In the genomic region with DNA sequence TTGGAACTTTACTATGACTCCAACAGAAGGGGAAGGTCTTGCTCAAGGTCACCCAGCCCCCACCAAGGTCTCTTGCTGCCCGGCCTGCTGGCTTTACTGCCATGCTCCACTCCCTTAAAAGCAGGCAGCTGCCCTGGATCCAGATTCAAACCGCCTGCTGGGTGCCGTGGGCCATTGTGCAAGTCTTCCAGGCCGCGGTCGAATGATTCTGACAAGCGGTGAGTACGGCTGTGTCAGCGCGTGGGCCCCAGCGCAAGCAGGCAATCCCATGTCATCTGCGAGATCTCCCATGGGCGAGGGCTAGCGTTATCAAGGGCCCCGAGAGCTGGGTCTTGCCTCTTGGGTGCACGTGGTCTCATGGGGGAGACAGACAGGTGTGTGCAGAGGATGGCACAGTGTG, we compare ENCODE assay signal across 23 cellular contexts. TPM values are rescaled to one million over a fixed set of nuclear protein-coding genes. Genes with fewer than 3 reads are reported as not detected.
A peak's percentile ranks its signal among the peaks of the same experiment; 100 is the strongest.
DNase-seq lines count a peak whose midpoint lies in the region; ATAC-seq, FAIRE-seq and TF ChIP-seq lines count a peak whose summit lies in the region.
"Had no signal": no experiment of that assay in that cellular context is flagged by ENCODE, and none has a peak within 500 bp of the region (broad histone marks: within the 10 kb centered on the region; RNA-seq: fewer than 3 reads in every experiment).

No MANE protein-coding gene starts in this region.

- H3K9me3 Mint-ChIP-seq in endothelial cell (ENCODE audit: unreplicated experiment) (no peaks in the 10 kb centered on the region), osteocyte (ENCODE audit: unreplicated experiment) (no peaks in the 10 kb centered on the region)
- no peaks in the 10 kb centered on the region for H3K9me3 Mint-ChIP-seq in effector memory CD8-positive, alpha-beta T cell
- H3K9me3 Mint-ChIP-seq: activated naive CD4-positive, alpha-beta T cell treated with anti-CD3 and anti-CD28 coated beads, Interleukin-2, amount 50 U/mL, for 72 hours; CD4-positive, alpha-beta T cell; endodermal cell; natural killer cell had no signal

- no peak overlapping the region for H3K4me3 ChIP-seq in BLaER1 treated with 17β-estradiol and CSF1 and Interleukin-3, amounts not matched to agents 10 nM and 100 nM
- H3K4me3 ChIP-seq: ascending aorta had no signal

- no peaks in the 10 kb centered on the region for H3K36me3 ChIP-seq in BLaER1 treated with 17β-estradiol and CSF1 and Interleukin-3, amounts not matched to agents 10 nM and 100 nM
- H3K36me3 ChIP-seq: ascending aorta had no signal

- no peak for ATAC-seq in effector memory CD8-positive, alpha-beta T cell (replicated peaks)
- ATAC-seq: activated naive CD4-positive, alpha-beta T cell treated with anti-CD3 and anti-CD28 coated beads, Interleukin-2, amount 50 U/mL, for 72 hours; left cardiac atrium; natural killer cell; T-helper 17 cell had no signal

- no peaks in the 10 kb centered on the region for H4K20me1 ChIP-seq in BLaER1 treated with 17β-estradiol and CSF1 and Interleukin-3, amounts not matched to agents 10 nM and 100 nM

- TF ChIP-seq CTCF in endothelial cell (IDR thresholded peaks at IDR 0.05; ENCODE audit: unreplicated experiment) = no peak
- no peak for TF ChIP-seq CTCF in osteocyte (IDR thresholded peaks at IDR 0.05)

- H3K36me3 Mint-ChIP-seq in endothelial cell (ENCODE audit: low read depth, unreplicated experiment) (peaks cover 2% of the 10 kb centered on the region), osteocyte (ENCODE audit: unreplicated experiment) (peaks cover 3% of the 10 kb centered on the region)
- no peaks in the 10 kb centered on the region for H3K36me3 Mint-ChIP-seq in effector memory CD8-positive, alpha-beta T cell (ENCODE audit: insufficient read depth)
- H3K36me3 Mint-ChIP-seq: activated naive CD4-positive, alpha-beta T cell treated with anti-CD3 and anti-CD28 coated beads, Interleukin-2, amount 50 U/mL, for 72 hours; natural killer cell had no signal

- peak overlapping the region in 9 of 11 experiments; percentile 29 to 88 (median 77); a peak in 18 of 22 replicates for H3K27ac ChIP-seq in BLaER1 treated with 17β-estradiol and CSF1 and Interleukin-3, amounts not matched to agents 10 nM and 100 nM
- H3K27ac ChIP-seq: ascending aorta had no signal

- no peaks in the 10 kb centered on the region for H3K9me3 ChIP-seq in BLaER1 treated with 17β-estradiol and CSF1 and Interleukin-3, amounts not matched to agents 10 nM and 100 nM (replicated peaks in 1 of 11)
- H3K9me3 ChIP-seq: ascending aorta had no signal

- DNase-seq in NCI-H69 (lab: John Stamatoyannopoulos, UW) (peak; percentile 45), endothelial cell (ENCODE audit: low spot score) (no peak), osteocyte (ENCODE audit: extremely low spot score, unreplicated experiment) (no peak), DMS114 treated with DMSO at 0.1 percent for 48 hours (lab: John Stamatoyannopoulos, UW; ENCODE audit: unreplicated experiment) (no peak), GM19239 (ENCODE audit: insufficient read length, low spot score) (no peak), HuH-7.5 (ENCODE audit: low spot score) (no peak)
- DNase-seq in effector memory CD8-positive, alpha-beta T cell = no peak
- DNase-seq: activated CD4-positive, alpha-beta T cell treated with anti-CD3 and anti-CD28 coated beads for 48 hours; CD4-positive, alpha-beta T cell; endodermal cell; GF-D8; HCEC 1CT; KBM-7; left cardiac atrium; MM.1S; natural killer cell; NCI-H146; NK-92 treated with Interleukin-12 subunit alpha and Interleukin-12 subunit beta, amount 100 ng/mL, for 24 hours; T-helper 17 cell had no signal

- peak overlapping the region in 8 of 11 experiments; percentile 39 to 75 (median 62); a peak in 16 of 22 replicates for H3K9ac ChIP-seq in BLaER1 treated with 17β-estradiol and CSF1 and Interleukin-3, amounts not matched to agents 10 nM and 100 nM

- no peak for FAIRE-seq in GM19239 (lab: Jason Lieb, UNC)
- FAIRE-seq: RCC 7860 had no signal

- H3K4me2 ChIP-seq in BLaER1 treated with 17β-estradiol and CSF1 and Interleukin-3, amounts not matched to agents 10 nM and 100 nM = peak overlapping the region; percentile 67 to 91 (median 84)

- peaks cover 61 to 91% (median 91%) of the 10 kb centered on the region in 10 experiments for H3K4me1 ChIP-seq in BLaER1 treated with 17β-estradiol and CSF1 and Interleukin-3, amounts not matched to agents 10 nM and 100 nM

- no peaks in the 10 kb centered on the region for H3K27me3 ChIP-seq in BLaER1 treated with 17β-estradiol and CSF1 and Interleukin-3, amounts not matched to agents 10 nM and 100 nM
- H3K27me3 ChIP-seq: ascending aorta had no signal

- H3K27ac Mint-ChIP-seq in endothelial cell (ENCODE audit: unreplicated experiment) (peak overlapping the region; percentile 27), osteocyte (ENCODE audit: unreplicated experiment) (peak overlapping the region; percentile 35)
- H3K27ac Mint-ChIP-seq in effector memory CD8-positive, alpha-beta T cell = no peak overlapping the region
- H3K27ac Mint-ChIP-seq: activated naive CD4-positive, alpha-beta T cell treated with anti-CD3 and anti-CD28 coated beads, Interleukin-2, amount 50 U/mL, for 72 hours; CD4-positive, alpha-beta T cell; endodermal cell; natural killer cell; T-helper 17 cell had no signal

- H3K27me3 Mint-ChIP-seq in endothelial cell (ENCODE audit: unreplicated experiment) = no peaks in the 10 kb centered on the region
- no peaks in the 10 kb centered on the region for H3K27me3 Mint-ChIP-seq in osteocyte (ENCODE audit: unreplicated experiment)
- H3K27me3 Mint-ChIP-seq in effector memory CD8-positive, alpha-beta T cell = peaks cover 20 to 53% of the 10 kb centered on the region in 2 donors

- H3K4me1 Mint-ChIP-seq in endothelial cell (ENCODE audit: unreplicated experiment) (peaks cover 79% of the 10 kb centered on the region), osteocyte (ENCODE audit: unreplicated experiment) (peaks cover 50% of the 10 kb centered on the region)
- no peaks in the 10 kb centered on the region for H3K4me1 Mint-ChIP-seq in effector memory CD8-positive, alpha-beta T cell (ENCODE audit: low read depth in 2 of 2)
- H3K4me1 Mint-ChIP-seq: natural killer cell had no signal

- H3K4me3 Mint-ChIP-seq in endothelial cell (ENCODE audit: unreplicated experiment) (no peak overlapping the region), osteocyte (ENCODE audit: unreplicated experiment) (no peak overlapping the region)
- no peak overlapping the region for H3K4me3 Mint-ChIP-seq in effector memory CD8-positive, alpha-beta T cell
- H3K4me3 Mint-ChIP-seq: CD4-positive, alpha-beta T cell; endodermal cell; natural killer cell; T-helper 17 cell had no signal

RNA-seq across cellular contexts. Expression of gene CORO2B, which starts 37.6 kb away (rescaled TPM):
- 71.7 TPM for total RNA-seq in endothelial cell (ENCODE audit: unreplicated experiment)
- total RNA-seq in osteocyte = 21.8 and 22.6 TPM in 2 replicates
- total RNA-seq: CD4-positive, alpha-beta T cell; T-helper 17 cell had no signal

Comparison
In these comparisons a context has a peak if more than half of its experiments do, and no peak if none do; other contexts are left out.
1. H3K27ac Mint-ChIP-seq: peak in endothelial cell (single experiment) and osteocyte (single experiment); none in effector memory CD8-positive, alpha-beta T cell (0 of 2).